ENCODE assay signal across 8 cellular contexts in the genomic region with DNA sequence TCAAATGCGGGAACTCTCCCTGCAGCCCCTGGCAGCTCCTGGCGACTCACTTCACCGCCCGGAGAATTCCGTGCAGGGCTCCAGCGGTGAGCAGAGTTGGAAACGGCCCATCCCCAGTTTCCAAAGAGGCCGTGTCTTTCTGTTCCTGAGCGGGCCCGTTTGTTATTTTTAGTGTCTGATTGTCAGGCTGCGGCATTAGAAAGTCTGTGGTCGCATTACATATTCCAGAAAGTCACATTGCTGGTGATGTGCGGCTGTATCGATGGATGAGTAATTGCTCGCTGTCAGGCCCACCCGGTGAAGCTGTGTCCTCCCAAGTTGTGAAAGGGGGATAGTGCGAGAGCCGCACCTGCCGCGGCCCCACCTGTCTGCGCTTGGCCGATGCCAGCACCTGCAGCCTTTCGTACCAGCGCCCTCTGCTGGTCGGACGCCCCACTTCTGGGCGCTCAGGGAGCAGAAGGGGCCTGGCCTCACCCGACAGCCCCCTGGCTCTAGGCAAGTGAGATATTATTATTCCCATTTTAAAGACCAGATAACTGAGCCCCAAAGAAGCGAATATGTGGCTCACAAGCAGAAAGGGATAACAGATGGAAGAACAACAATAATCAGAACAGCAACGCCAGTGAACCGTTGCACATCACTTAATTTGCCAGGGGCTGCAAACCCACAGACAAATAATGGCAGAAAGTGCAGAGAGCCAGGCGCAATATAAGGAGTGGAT.
DNase-seq lines count a peak whose midpoint lies in the region; ATAC-seq and TF ChIP-seq lines count a peak whose summit lies in the region.

No MANE protein-coding gene starts in this region.

- H3K4me1 Mint-ChIP-seq in naive thymus-derived CD8-positive, alpha-beta T cell, result peaks cover 8 to 25% (median 23%) of the 10 kb centered on the region in 4 donors

- TF ChIP-seq CTCF in GM12874 (IDR thresholded peaks at IDR 0.05; ENCODE audit: insufficient read depth, low read depth, low read length), result peak; percentile 92
- peak; percentile 84 for TF ChIP-seq CTCF in epithelial cell of proximal tubule (conservative IDR thresholded peaks at IDR 0.05; ENCODE audit: low read depth, low read length)

- no peak overlapping the region for H3K4me3 ChIP-seq in epithelial cell of proximal tubule (ENCODE audit: low read depth, low read length)

- H3K9me3 Mint-ChIP-seq in naive thymus-derived CD8-positive, alpha-beta T cell, result no peaks in the 10 kb centered on the region

- peaks cover 0 to 6% (median 0%) of the 10 kb centered on the region in 3 donors for H3K36me3 Mint-ChIP-seq in naive thymus-derived CD8-positive, alpha-beta T cell

- DNase-seq in NCI-H526 treated with DMSO at 0.1 percent for 48 hours (lab: John Stamatoyannopoulos, UW), result peak; percentile 17
- DNase-seq in activated CD8-positive, alpha-beta memory T cell treated with anti-CD3 and anti-CD28 coated beads, Interleukin-2, amount 50 U/mL, for 48 hours, result peak; percentile 96
- no peak for DNase-seq in epithelial cell of proximal tubule (ENCODE audit: low read depth)
- DNase-seq in naive thymus-derived CD8-positive, alpha-beta T cell, result peak; percentile 62 to 88 (median 80)
- peak; percentile 62 to 87 (median 74) for DNase-seq in stimulated activated naive CD4-positive, alpha-beta T cell (lab: John Stamatoyannopoulos, UW)

- POLR2A ChIA-PET in naive thymus-derived CD8-positive, alpha-beta T cell (lab: Charles Lee), result interaction anchor here (1.7 kb wide), 2 partner anchors 806 to 905 kb away, joined by 4 to 7 read pairs; no protein-coding TSS in a partner anchor

- H3K27me3 Mint-ChIP-seq in naive thymus-derived CD8-positive, alpha-beta T cell, result peaks cover 0 to 10% (median under 1%) of the 10 kb centered on the region in 5 donors

- ATAC-seq in HG02981 (IDR thresholded peaks at IDR 0.05; ENCODE audit: unreplicated experiment) (peak; percentile 81), GM18870 (IDR thresholded peaks at IDR 0.05; ENCODE audit: unreplicated experiment) (no peak)
- ATAC-seq in naive thymus-derived CD8-positive, alpha-beta T cell, result peak; percentile 96 to 99

- peak overlapping the region; percentile 52 to 75 (median 62) for H3K4me3 Mint-ChIP-seq in naive thymus-derived CD8-positive, alpha-beta T cell

- H3K27ac Mint-ChIP-seq in naive thymus-derived CD8-positive, alpha-beta T cell, result peak overlapping the region in 7 of 10 donors; percentile 36 to 92 (median 73)
